ENCODE assay signal across 22 cellular contexts in the genomic region with DNA sequence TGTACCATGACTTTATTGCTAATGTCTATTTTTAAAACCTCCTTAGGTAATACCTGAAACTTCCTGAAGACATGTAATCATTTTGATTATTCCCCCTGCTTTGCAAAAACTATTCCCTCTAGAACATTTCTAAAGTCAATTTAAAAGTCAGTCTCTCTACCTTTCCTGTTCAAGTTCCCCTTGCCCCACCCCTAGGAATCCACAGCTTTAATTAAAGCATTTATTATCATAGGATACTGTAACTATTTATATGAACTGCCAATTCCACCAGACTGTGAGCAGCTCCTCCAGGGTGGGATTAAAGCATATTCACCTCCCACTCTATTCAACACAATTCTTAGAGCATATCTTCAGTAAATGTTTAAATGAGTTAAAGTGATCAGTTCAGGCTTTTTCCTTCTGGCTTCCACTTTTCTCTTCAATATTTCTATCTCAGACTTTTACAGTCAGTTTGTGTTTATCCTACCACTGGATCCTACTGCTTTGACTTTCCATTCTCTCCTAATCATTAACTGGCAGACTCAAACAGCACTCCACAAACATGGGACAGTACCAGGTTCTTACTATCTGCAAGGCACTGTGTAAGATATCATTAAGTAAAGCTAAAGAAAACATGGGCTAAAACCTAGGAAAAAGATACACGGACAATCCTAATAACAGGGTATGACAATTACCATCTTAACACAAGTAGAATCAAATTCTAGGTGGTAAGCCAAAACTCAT. TPM values are rescaled to one million over a fixed set of nuclear protein-coding genes. Genes with fewer than 3 reads are reported as not detected.
DNase-seq lines count a peak whose midpoint lies in the region; ATAC-seq and TF ChIP-seq lines count a peak whose summit lies in the region.
"Had no signal": no experiment of that assay in that cellular context is flagged by ENCODE, and none has a peak within 500 bp of the region (broad histone marks: within the 10 kb centered on the region; RNA-seq: fewer than 3 reads in every experiment).

No MANE protein-coding gene starts in this region.

- H3K27me3 ChIP-seq in Caco-2 (replicated peaks; ENCODE audit: control insufficient read depth, insufficient read depth, low read length) (no peaks in the 10 kb centered on the region), right lobe of liver (no peaks in the 10 kb centered on the region), neural progenitor cell (no peaks in the 10 kb centered on the region), Karpas-422 (ENCODE audit: low read length) (no peaks in the 10 kb centered on the region)
- H3K27me3 ChIP-seq: BE2C, MG63 had no signal

- H3K4me1 ChIP-seq in Caco-2 (peaks cover 47% of the 10 kb centered on the region), right lobe of liver (peaks cover 0 to 9% (median 4%) of the 10 kb centered on the region in 4 donors), neural progenitor cell (peaks cover 23% of the 10 kb centered on the region), Karpas-422 (ENCODE audit: low read length) (no peaks in the 10 kb centered on the region)
- H3K4me1 ChIP-seq: BE2C had no signal

- peaks cover 19% of the 10 kb centered on the region for H3K36me3 Mint-ChIP-seq in Caco-2 (ENCODE audit: insufficient read depth, unreplicated experiment)
- 0 out of 2 replicates have a peak, but pooled peaks cover 3% of the 10 kb centered on the region for H3K36me3 Mint-ChIP-seq in WTC11
- H3K36me3 Mint-ChIP-seq in neural progenitor cell = peaks cover 18% of the 10 kb centered on the region
- H3K36me3 Mint-ChIP-seq: CD4-positive, CD25-positive, alpha-beta regulatory T cell had no signal

- H3K27ac ChIP-seq in right lobe of liver = no peak overlapping the region
- no peak overlapping the region for H3K27ac ChIP-seq in neural progenitor cell
- H3K27ac ChIP-seq in Karpas-422 (ENCODE audit: low read length) = no peak overlapping the region
- H3K27ac ChIP-seq: SK-N-MC had no signal

- H3K36me3 ChIP-seq in Caco-2 (ENCODE audit: control insufficient read depth, insufficient read depth, low read length) (no peaks in the 10 kb centered on the region), right lobe of liver (no peaks in the 10 kb centered on the region), neural progenitor cell (no peaks in the 10 kb centered on the region), Karpas-422 (ENCODE audit: insufficient read depth, low read length) (no peaks in the 10 kb centered on the region)
- H3K36me3 ChIP-seq: BE2C, MG63 had no signal

- peaks cover 8% of the 10 kb centered on the region for H3F3A ChIP-seq in neural progenitor cell (ENCODE audit: low read depth)

- H3K9me3 ChIP-seq in Caco-2 (no peaks in the 10 kb centered on the region), right lobe of liver (no peaks in the 10 kb centered on the region), neural progenitor cell (ENCODE audit: low read depth) (no peaks in the 10 kb centered on the region), Karpas-422 (ENCODE audit: low read length) (no peaks in the 10 kb centered on the region)
- H3K9me3 ChIP-seq: BE2C, MG63 had no signal

- peaks cover 11% of the 10 kb centered on the region for H3K79me2 ChIP-seq in neural progenitor cell (ENCODE audit: low read depth)
- H3K79me2 ChIP-seq in Karpas-422 (ENCODE audit: low read length) = no peaks in the 10 kb centered on the region

- H3K9me3 Mint-ChIP-seq in Caco-2 (ENCODE audit: unreplicated experiment) (no peaks in the 10 kb centered on the region), WTC11 (no peaks in the 10 kb centered on the region), neural progenitor cell (no peaks in the 10 kb centered on the region)

- TF ChIP-seq CTCF in Caco-2 (IDR thresholded peaks at IDR 0.05; ENCODE audit: insufficient read depth in 1 of 2, low read depth in 1 of 2, low read length in 1 of 2, severe bottlenecking in 1 of 2, unreplicated experiment in 1 of 2) (no peak), WTC11 (IDR thresholded peaks at IDR 0.05) (no peak), right lobe of liver (IDR thresholded peaks at IDR 0.05) (no peak), neural progenitor cell (IDR thresholded peaks at IDR 0.05) (no peak)

- H3K27ac Mint-ChIP-seq in Caco-2 (ENCODE audit: unreplicated experiment) (peak overlapping the region; percentile 94), WTC11 (peak overlapping the region; percentile 10), neural progenitor cell (peak overlapping the region; percentile 43)
- H3K27ac Mint-ChIP-seq: CD4-positive, CD25-positive, alpha-beta regulatory T cell had no signal

- H3K4me2 ChIP-seq in neural progenitor cell (peak overlapping the region; percentile 69), Karpas-422 (ENCODE audit: low read depth, low read length, poor library complexity, severe bottlenecking) (no peak overlapping the region)

- POLR2A ChIA-PET in Caco-2 (lab: Charles Lee) (no interaction called here), WTC11 (lab: Charles Lee) (no interaction called here)

- no peaks in the 10 kb centered on the region for H3K9me2 ChIP-seq in Karpas-422 (replicated peaks; ENCODE audit: insufficient read depth, low read length)

- WGBS in right lobe of liver (ENCODE audit: insufficient coverage, low coverage, low lambda C conversion rate, missing lambda C conversion rate) = 38% methylated on average over 1 of the region's 1 CpG

- H3K27me3 Mint-ChIP-seq in Caco-2 (ENCODE audit: insufficient read depth, unreplicated experiment) (no peaks in the 10 kb centered on the region), WTC11 (ENCODE audit: low read depth) (no peaks in the 10 kb centered on the region), neural progenitor cell (ENCODE audit: insufficient read depth, low read depth) (no peaks in the 10 kb centered on the region)

- H2AFZ ChIP-seq in neural progenitor cell (replicated peaks) (no peak overlapping the region), Karpas-422 (ENCODE audit: low read length) (no peak overlapping the region)

- no peak overlapping the region for H3K9ac ChIP-seq in neural progenitor cell
- no peak overlapping the region for H3K9ac ChIP-seq in Karpas-422 (ENCODE audit: low read length)

- H4K20me1 ChIP-seq in neural progenitor cell (ENCODE audit: low read depth) (no peaks in the 10 kb centered on the region), Karpas-422 (ENCODE audit: insufficient read depth, low read depth, low read length) (no peaks in the 10 kb centered on the region)

- TF ChIP-seq POLR2A in right lobe of liver (IDR thresholded peaks at IDR 0.05) = no peak

- CTCF ChIA-PET in Caco-2 (lab: Charles Lee) (interaction anchor here (0.5 to 0.7 kb wide), 2 partner anchors 44 to 1410 kb away, joined by 3 read pairs; no protein-coding TSS in a partner anchor), WTC11 (lab: Charles Lee) (no interaction called here)

- H3K4me3 ChIP-seq in Caco-2 (ENCODE audit: low read depth, low read length) (no peak overlapping the region), right lobe of liver (no peak overlapping the region), neural progenitor cell (no peak overlapping the region), Karpas-422 (ENCODE audit: low read length) (no peak overlapping the region)
- H3K4me3 ChIP-seq: GM12878, MG63, SK-N-MC had no signal

- ATAC-seq in WTC11 (no peak), right lobe of liver (peak; percentile 44 to 76 (median 70)), HG03159 (IDR thresholded peaks at IDR 0.05; ENCODE audit: unreplicated experiment) (no peak)
- ATAC-seq: GM12878 had no signal

- intact Hi-C loops in Caco-2 (cut with micrococcal nuclease; ENCODE audit: unreplicated experiment) = loop anchor here (1.0 to 2.0 kb wide), 3 partner anchors 20 to 39 kb away; a partner anchor contains a TSS
- intact Hi-C loops in right lobe of liver (cut with DNase I) = no loop called here

- DNase-seq in Caco-2 (no peak), WTC11 (ENCODE audit: low spot score) (no peak), right lobe of liver (no peak), neural progenitor cell (ENCODE audit: low spot score) (no peak), Karpas-422 (no peak), occipital lobe (lab: John Stamatoyannopoulos, UW) (no peak), cerebellar nuclear complex (lab: John Stamatoyannopoulos, UW) (no peak)
- DNase-seq: BE2C; CD4-positive, CD25-positive, alpha-beta regulatory T cell; DMS 273 treated with DMSO at 0.1 percent for 48 hours; DND-41; H7; MG63; NCI-H1417; NCI-H1694 treated with DMSO at 0.1 percent for 48 hours; NCI-H2081 treated with DMSO at 0.1 percent for 48 hours; NCI-H2171 treated with DMSO at 0.1 percent for 48 hours; NCI-H526; SHP77 treated with DMSO at 0.1 percent for 48 hours had no signal

- no TSS peak for BruUV-seq in Caco-2 (replicated peaks; lab: Mats Ljungman, UMichigan)

- H3K4me1 Mint-ChIP-seq in Caco-2 (ENCODE audit: low read depth, unreplicated experiment) = peaks cover 26% of the 10 kb centered on the region
- no peaks in the 10 kb centered on the region for H3K4me1 Mint-ChIP-seq in WTC11
- H3K4me1 Mint-ChIP-seq in neural progenitor cell = peaks cover 29% of the 10 kb centered on the region

- H3K4me3 Mint-ChIP-seq in Caco-2 (ENCODE audit: unreplicated experiment) (peak overlapping the region; percentile 78), WTC11 (no peak overlapping the region), neural progenitor cell (no peak overlapping the region)
- H3K4me3 Mint-ChIP-seq: CD4-positive, CD25-positive, alpha-beta regulatory T cell had no signal

TF ChIP-seq in WTC11, 78 proteins besides CTCF, POLR2A, EP300 and RAD21 (continues in another document):
- TF ChIP-seq, protein P1, sequence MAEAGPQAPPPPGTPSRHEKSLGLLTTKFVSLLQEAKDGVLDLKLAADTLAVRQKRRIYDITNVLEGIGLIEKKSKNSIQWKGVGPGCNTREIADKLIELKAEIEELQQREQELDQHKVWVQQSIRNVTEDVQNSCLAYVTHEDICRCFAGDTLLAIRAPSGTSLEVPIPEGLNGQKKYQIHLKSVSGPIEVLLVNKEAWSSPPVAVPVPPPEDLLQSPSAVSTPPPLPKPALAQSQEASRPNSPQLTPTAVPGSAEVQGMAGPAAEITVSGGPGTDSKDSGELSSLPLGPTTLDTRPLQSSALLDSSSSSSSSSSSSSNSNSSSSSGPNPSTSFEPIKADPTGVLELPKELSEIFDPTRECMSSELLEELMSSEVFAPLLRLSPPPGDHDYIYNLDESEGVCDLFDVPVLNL (CRISPR knock-in tag; IDR thresholded peaks at IDR 0.05; ENCODE audit: borderline replicate concordance, low read depth) = no peak
- no peak for TF ChIP-seq ZNF263 (CRISPR knock-in tag; IDR thresholded peaks at IDR 0.05; ENCODE audit: low read depth)

RNA-seq across cellular contexts. Expression of a gene that starts 39.1 kb away (rescaled TPM):
- total RNA-seq in Caco-2 (2022) (25.2 and 27.7 TPM in 2 replicates), WTC11 (2021) (7.5 to 9.4 TPM (median 9.1 TPM) in 3 replicates), right lobe of liver (10 to 100 TPM in 4 of 6 experiments, 1 to 10 TPM in 2; 6.0 to 12.2 (median 10.3) TPM), neural progenitor cell (ENCODE audit: low replicate concordance) (10.1 and 11.7 TPM in 2 replicates), occipital lobe (9.0 TPM)
- 0.04 TPM in 1 of 2 replicates, not detected in the other for total RNA-seq in Karpas-422 (2014; rRNA removed; shearing (Covaris generic); ENCODE audit: low replicate concordance)
- total RNA-seq: CD4-positive, CD25-positive, alpha-beta regulatory T cell had no signal

RNA-seq across cellular contexts. Expression of a gene that starts 47.2 kb away (rescaled TPM):
- total RNA-seq in Caco-2 (2022) = 77.1 and 77.6 TPM in 2 replicates
- total RNA-seq in WTC11 (2021) = 63.2 to 69.9 TPM (median 64.9 TPM) in 3 replicates
- 10 to 100 TPM; 37.2 to 52.5 (median 42.1) TPM for total RNA-seq in right lobe of liver
- total RNA-seq in neural progenitor cell (ENCODE audit: low replicate concordance) = 116 and 140 TPM in 2 replicates
- 69.8 and 91.1 TPM in 2 replicates for total RNA-seq in Karpas-422 (2014; rRNA removed; shearing (Covaris generic); ENCODE audit: low replicate concordance)
- 80.6 TPM for total RNA-seq in occipital lobe

Comparison
In these comparisons a context has a peak if more than half of its experiments do, and no peak if none do; other contexts are left out.
1. H3K27ac Mint-ChIP-seq: peak in every context shown above with its lines; median percentile 94 in Caco-2; 43 in neural progenitor cell; 10 in WTC11.
2. ATAC-seq: peak in right lobe of liver (4 of 4); none in WTC11 (single experiment) and HG03159 (single experiment).